8 cellular contexts compared by ENCODE assay signal in the genomic region with DNA sequence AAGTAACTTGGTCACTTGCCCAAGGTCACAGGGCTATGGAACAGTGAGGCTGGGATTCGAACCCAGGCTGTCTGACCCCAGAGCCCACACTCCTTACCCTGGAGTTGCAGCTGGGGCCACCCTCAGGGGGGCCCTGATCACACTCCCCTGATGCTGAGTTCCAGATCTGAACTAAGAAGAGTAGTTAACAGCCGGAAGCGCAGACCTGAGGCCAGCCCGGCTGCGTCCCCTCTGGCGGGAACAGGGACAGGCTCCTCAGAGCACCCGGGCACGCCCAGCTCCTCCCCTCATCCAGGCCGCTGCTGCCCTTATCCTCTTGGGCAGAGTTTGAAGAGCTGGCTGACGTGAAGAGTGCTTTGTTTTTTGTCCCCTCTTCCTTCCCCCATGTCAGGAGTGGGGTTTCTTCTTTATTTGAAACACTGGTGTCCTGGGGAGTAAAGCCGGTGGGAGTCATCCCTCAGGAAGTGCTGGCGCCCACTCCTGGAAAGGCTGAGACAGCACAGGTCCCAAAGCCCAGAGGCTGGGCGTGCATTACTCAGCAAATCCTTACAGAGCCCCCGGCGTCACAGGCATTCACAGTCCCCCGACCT. TPM values are rescaled to one million over a fixed set of nuclear protein-coding genes. Genes with fewer than 3 reads are reported as not detected.
DNase-seq lines count a peak whose midpoint lies in the region; ATAC-seq and TF ChIP-seq lines count a peak whose summit lies in the region.

No MANE protein-coding gene starts in this region.

- no peak for ATAC-seq in DND-41 (ENCODE audit: insufficient read depth, low read depth)
- no peak for ATAC-seq in HG03108 (IDR thresholded peaks at IDR 0.05; ENCODE audit: unreplicated experiment)
- no peak for ATAC-seq in HG03520 (IDR thresholded peaks at IDR 0.05; ENCODE audit: unreplicated experiment)

- H3K36me3 ChIP-seq in DND-41 (ENCODE audit: insufficient read depth, low read length) (peaks cover 25% of the 10 kb centered on the region), adipocyte (ENCODE audit: control insufficient read depth, insufficient read depth, low read length, severe bottlenecking) (peaks cover 23% of the 10 kb centered on the region), right atrium auricular region (peaks cover 17% of the 10 kb centered on the region), rectal smooth muscle tissue (ENCODE audit: control insufficient read depth, insufficient read depth, low read length) (peaks cover 10% of the 10 kb centered on the region)

- no peaks in the 10 kb centered on the region for H4K20me1 ChIP-seq in DND-41 (ENCODE audit: insufficient read depth, low read length)

- H3K27ac ChIP-seq in DND-41 (ENCODE audit: low read length) (no peak overlapping the region), right atrium auricular region (peak overlapping the region; percentile 67 to 74), rectal smooth muscle tissue (ENCODE audit: low read depth, low read length) (peak overlapping the region; percentile 76)

- H3K9me3 ChIP-seq in DND-41 (ENCODE audit: insufficient read depth, low read length, severe bottlenecking) (no peaks in the 10 kb centered on the region), adipocyte (ENCODE audit: control insufficient read depth, low read length) (no peaks in the 10 kb centered on the region), right atrium auricular region (no peaks in the 10 kb centered on the region)

- no peaks in the 10 kb centered on the region for H3K79me2 ChIP-seq in DND-41 (ENCODE audit: insufficient read depth, low read length)

- H2AFZ ChIP-seq in DND-41 (ENCODE audit: low read depth, low read length), result no peak overlapping the region

- H3K9ac ChIP-seq in DND-41 (ENCODE audit: low read depth, low read length), result no peak overlapping the region
- H3K9ac ChIP-seq in adipocyte (ENCODE audit: low read length), result peak overlapping the region; percentile 79
- peak overlapping the region; percentile 51 for H3K9ac ChIP-seq in rectal smooth muscle tissue (ENCODE audit: low read length)

- H3K27me3 ChIP-seq in DND-41 (ENCODE audit: insufficient read depth, low read length, poor library complexity) (no peaks in the 10 kb centered on the region), adipocyte (replicated peaks; ENCODE audit: control insufficient read depth, insufficient read depth, low read length) (no peaks in the 10 kb centered on the region), right atrium auricular region (no peaks in the 10 kb centered on the region), rectal smooth muscle tissue (ENCODE audit: control insufficient read depth, insufficient read depth, low read length) (no peaks in the 10 kb centered on the region)

- H3K4me3 ChIP-seq in DND-41 (ENCODE audit: low read depth in 1 of 2, low read length in 2 of 2), result no peak overlapping the region
- peak overlapping the region; percentile 59 for H3K4me3 ChIP-seq in adipocyte (ENCODE audit: low read length)
- peak overlapping the region in 1 of 2 donors; percentile 27 for H3K4me3 ChIP-seq in right atrium auricular region
- peak overlapping the region; percentile 59 for H3K4me3 ChIP-seq in rectal smooth muscle tissue (ENCODE audit: low read length)

- H3K4me2 ChIP-seq in DND-41 (ENCODE audit: insufficient read depth, low read length), result no peak overlapping the region

- no peak for DNase-seq in DND-41
- DNase-seq in HT-29 (ENCODE audit: low spot score), result peak; percentile 91
- DNase-seq in NOMO-1 treated with dmso at 0.1 percent for 144 hours (lab: John Stamatoyannopoulos, UW; ENCODE audit: unreplicated experiment), result peak; percentile 78
- DNase-seq in adipocyte (ENCODE audit: low read depth), result peak; percentile 78
- peak; percentile 86 for DNase-seq in right atrium auricular region (ENCODE audit: low spot score)

- H3K4me1 ChIP-seq in DND-41 (ENCODE audit: insufficient read depth, low read length), result peaks cover 20% of the 10 kb centered on the region
- peaks cover 27% of the 10 kb centered on the region for H3K4me1 ChIP-seq in adipocyte (ENCODE audit: control insufficient read depth, insufficient read depth, low read length)
- peaks cover 0 to 51% of the 10 kb centered on the region in 2 donors for H3K4me1 ChIP-seq in right atrium auricular region
- H3K4me1 ChIP-seq in rectal smooth muscle tissue (ENCODE audit: control insufficient read depth, insufficient read depth, low read length), result peaks cover 17% of the 10 kb centered on the region

- TF ChIP-seq CTCF in DND-41 (IDR thresholded peaks at IDR 0.05; ENCODE audit: borderline replicate concordance, extremely low read depth, low read length, poor library complexity, severe bottlenecking) (peak; percentile 55), right atrium auricular region (IDR thresholded peaks at IDR 0.05) (peak; percentile 41 to 53)

RNA-seq across cellular contexts. Expression of a gene that starts 8.7 kb away (rescaled TPM):
- 417 and 420 TPM in 2 replicates for total RNA-seq in HT-29 (2014; rRNA removed; shearing (Covaris generic))
- 100 to 1,000 TPM; 160 to 183 TPM for total RNA-seq in right atrium auricular region

RNA-seq across cellular contexts. Expression of a gene that starts 8.9 kb away (rescaled TPM):
- total RNA-seq in HT-29 (2014; rRNA removed; shearing (Covaris generic)), result 59.5 and 64.0 TPM in 2 replicates
- total RNA-seq in right atrium auricular region, result 10 to 100 TPM; 16.5 to 28.4 TPM

RNA-seq across cellular contexts. Expression of a gene that starts 10.6 kb away (rescaled TPM):
- total RNA-seq in HT-29 (2014; rRNA removed; shearing (Covaris generic)), result 29.2 and 35.2 TPM in 2 replicates
- total RNA-seq in right atrium auricular region, result 1 to 10 TPM; 3.7 to 7.5 TPM

RNA-seq across cellular contexts. Expression of a gene that starts 18.0 kb away (rescaled TPM):
- 102 and 112 TPM in 2 replicates for total RNA-seq in HT-29 (2014; rRNA removed; shearing (Covaris generic))
- 100 to 1,000 TPM; 398 to 533 TPM for total RNA-seq in right atrium auricular region

RNA-seq across cellular contexts. Expression of a gene that starts 18.2 kb away (rescaled TPM):
- not detected in 2 replicates for total RNA-seq in HT-29 (2014; rRNA removed; shearing (Covaris generic))
- total RNA-seq in right atrium auricular region, result not detected

Comparison
In these comparisons a context has a peak if more than half of its experiments do, and no peak if none do; other contexts are left out.
1. H3K4me3 ChIP-seq: peak in adipocyte (single experiment) and rectal smooth muscle tissue (single experiment); none in DND-41 (0 of 2).